3 cellular contexts compared by ENCODE assay signal in genomic region chr9:36932198-36932597, GRCh38.
TF ChIP-seq lines count a peak whose summit lies in the region.

No MANE protein-coding gene starts in this region.

TF ChIP-seq in SK-N-SH treated with all-trans-retinoic acid at 6 μM for 48 hours, 23 proteins besides CTCF, POLR2A, EP300 and RAD21 (continued from another document):
- no peak for TF ChIP-seq ZFP3 (CRISPR knock-in tag; IDR thresholded peaks at IDR 0.05)
- TF ChIP-seq ZNF565 (CRISPR knock-in tag; conservative IDR thresholded peaks at IDR 0.05; ENCODE audit: low read depth) = no peak
- no peak for TF ChIP-seq ZNF70 (CRISPR knock-in tag; IDR thresholded peaks at IDR 0.05)
- TF ChIP-seq PPARA (CRISPR knock-in tag; IDR thresholded peaks at IDR 0.05; ENCODE audit: borderline replicate concordance) = no peak
TF ChIP-seq in SK-N-SH treated with all-trans-retinoic acid at 6 μM for 48 hours: peak in this region for 1.

TF ChIP-seq in SK-N-SH, 30 proteins besides CTCF, POLR2A, EP300 and RAD21 (continued from another document):
- no peak for TF ChIP-seq PBX3 (IDR thresholded peaks at IDR 0.05)
- TF ChIP-seq TAF1 (IDR thresholded peaks at IDR 0.05; ENCODE audit: borderline replicate concordance, low read depth, low read length) = no peak
- TF ChIP-seq MXI1 (IDR thresholded peaks at IDR 0.05; ENCODE audit: low read depth, low read length) = no peak
- no peak for TF ChIP-seq RCOR1 (IDR thresholded peaks at IDR 0.05; ENCODE audit: low read length)
- TF ChIP-seq MAX (IDR thresholded peaks at IDR 0.05; ENCODE audit: low read depth) = no peak
- no peak for TF ChIP-seq GABPA (IDR thresholded peaks at IDR 0.05; ENCODE audit: low read depth)
- TF ChIP-seq USF1 (IDR thresholded peaks at IDR 0.05; ENCODE audit: borderline replicate concordance, low read depth) = no peak
- no peak for TF ChIP-seq JUND (IDR thresholded peaks at IDR 0.05)
- TF ChIP-seq TEAD4 (IDR thresholded peaks at IDR 0.05; ENCODE audit: borderline replicate concordance, insufficient read depth) = no peak
- TF ChIP-seq POLR2AphosphoS5 (IDR thresholded peaks at IDR 0.05; ENCODE audit: low read depth, low read length) = no peak
- no peak for TF ChIP-seq USF2 (IDR thresholded peaks at IDR 0.05; ENCODE audit: borderline replicate concordance, low read depth, low read length)
- no peak for TF ChIP-seq NFIC (IDR thresholded peaks at IDR 0.05; ENCODE audit: borderline replicate concordance)
- no peak for TF ChIP-seq RXRA (IDR thresholded peaks at IDR 0.05; ENCODE audit: borderline replicate concordance, low read depth)
- no peak for TF ChIP-seq FOSL2 (IDR thresholded peaks at IDR 0.05; ENCODE audit: borderline replicate concordance, low read depth)
- TF ChIP-seq REST (IDR thresholded peaks at IDR 0.05; ENCODE audit: low read depth, low read length) = no peak

TF ChIP-seq in GM12878, 131 proteins besides CTCF, POLR2A, EP300 and RAD21:
- TF ChIP-seq USF1 (IDR thresholded peaks at IDR 0.05; ENCODE audit: borderline replicate concordance, extremely low read length, insufficient read depth, low read depth, low read length) (no peak), BHLHE40 (IDR thresholded peaks at IDR 0.05; ENCODE audit: borderline replicate concordance in 1 of 2, low read depth in 2 of 2, low read length in 1 of 2) (no peak), KDM1A (IDR thresholded peaks at IDR 0.05; ENCODE audit: borderline replicate concordance) (0 out of 2 replicates have a peak, but pooled peaks have one; percentile 26), BMI1 (IDR thresholded peaks at IDR 0.05; ENCODE audit: borderline replicate concordance) (no peak), PKNOX1 (IDR thresholded peaks at IDR 0.05) (no peak), NR2C1 (IDR thresholded peaks at IDR 0.05) (no peak)
